ENCODE assay signal across 16 cellular contexts in the genomic region with DNA sequence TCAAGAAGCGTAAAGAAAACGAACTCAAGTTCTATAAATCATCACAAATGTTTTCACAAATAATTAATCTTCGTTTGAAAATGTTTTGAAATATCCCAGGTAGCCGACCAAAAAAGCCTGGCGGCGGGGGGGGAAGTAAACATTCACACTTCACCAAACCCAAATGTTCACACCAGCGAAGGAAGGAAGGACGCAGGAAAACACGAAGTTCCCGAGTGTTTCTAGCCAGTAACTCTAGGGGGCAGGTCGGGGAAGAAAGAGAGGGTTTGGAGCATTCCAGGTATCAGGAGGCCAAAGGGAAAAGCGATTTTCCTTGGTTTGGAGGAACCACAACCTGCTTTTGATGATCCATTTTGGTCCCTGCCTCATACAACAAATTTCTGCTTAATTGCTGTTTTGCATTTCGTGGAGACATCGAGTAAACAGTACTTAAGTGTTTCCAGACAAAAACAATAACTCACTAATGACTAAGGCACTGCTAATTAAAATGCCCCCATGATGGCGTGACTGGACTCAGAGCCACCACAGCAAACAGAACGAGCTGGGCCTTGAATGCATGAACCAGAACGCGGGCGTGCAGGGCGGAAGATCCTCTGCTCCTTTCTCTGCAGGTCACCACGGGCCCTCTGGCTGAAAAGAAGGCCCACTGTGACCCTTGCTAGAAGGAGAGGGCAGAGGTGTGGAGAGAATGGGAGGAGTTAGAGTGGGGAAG. TPM values are rescaled to one million over a fixed set of nuclear protein-coding genes. Genes with fewer than 3 reads are reported as not detected.
DNase-seq lines count a peak whose midpoint lies in the region; ATAC-seq, FAIRE-seq and TF ChIP-seq lines count a peak whose summit lies in the region.
"Had no signal": no experiment of that assay in that cellular context is flagged by ENCODE, and none has a peak within 500 bp of the region (broad histone marks: within the 10 kb centered on the region; RNA-seq: fewer than 3 reads in every experiment).

No MANE protein-coding gene starts in this region.

- DNase-seq in GM04503 (ENCODE audit: low read depth) (peak; percentile 75), PC-3 (no peak), fibroblast of mammary gland (ENCODE audit: low read depth) (no peak), sigmoid colon (peak; percentile 54), GOT3 (lab: John Stamatoyannopoulos, UW) (no peak), H54 (ENCODE audit: insufficient read length, low spot score) (no peak), caudate nucleus (lab: John Stamatoyannopoulos, UW) (no peak)
- DNase-seq: activated CD4-positive, CD25-positive, alpha-beta regulatory T cell treated with anti-CD3 and anti-CD28 coated beads, Interleukin-2, amount 50 U/mL, for 72 hours; activated T-cell treated with anti-CD3 and anti-CD28 coated beads, Interleukin-2, amount 50 U/mL, for 48 hours; H9; NCI-H146; NCI-H774; testis had no signal

- no peaks in the 10 kb centered on the region for H3F3A ChIP-seq in PC-3 (ENCODE audit: low read length, unreplicated experiment)

- H3K4me2 ChIP-seq in PC-3 (ENCODE audit: low read length), result no peak overlapping the region

- H3K9me3 ChIP-seq in PC-3 (ENCODE audit: low read length), result no peaks in the 10 kb centered on the region
- no peaks in the 10 kb centered on the region for H3K9me3 ChIP-seq in sigmoid colon
- H3K9me3 ChIP-seq: ascending aorta, testis had no signal

- intact Hi-C loops in PC-3 (cut with micrococcal nuclease), result no loop called here
- intact Hi-C loops in sigmoid colon (cut with DNase I), result no loop called here

- TF ChIP-seq EP300 in sigmoid colon (IDR thresholded peaks at IDR 0.05), result no peak

- H3K9me2 ChIP-seq in PC-3 (replicated peaks; ENCODE audit: low read length), result no peaks in the 10 kb centered on the region

- no peak overlapping the region for H3K4me3 ChIP-seq in PC-3 (ENCODE audit: low read length)
- no peak overlapping the region for H3K4me3 ChIP-seq in fibroblast of mammary gland (ENCODE audit: control insufficient read depth, low read depth, low read length)
- H3K4me3 ChIP-seq in sigmoid colon, result no peak overlapping the region
- H3K4me3 ChIP-seq: ascending aorta, testis had no signal

- POLR2A ChIA-PET in PC-3 (lab: Charles Lee; ENCODE audit: unreplicated experiment), result no interaction called here

- peak; percentile 38; the same call in 1 of the 2 replicates for TF ChIP-seq CTCF in PC-3 (conservative IDR thresholded peaks at IDR 0.05; ENCODE audit: low read depth, low read length)
- peak; percentile 20 for TF ChIP-seq CTCF in fibroblast of mammary gland (conservative IDR thresholded peaks at IDR 0.05; ENCODE audit: control insufficient read depth, insufficient read depth, low read depth, low read length)
- TF ChIP-seq CTCF in sigmoid colon (IDR thresholded peaks at IDR 0.05), result no peak

- no peak overlapping the region for H2AFZ ChIP-seq in PC-3 (ENCODE audit: low read length)

- no peak overlapping the region for H3K27ac ChIP-seq in PC-3 (ENCODE audit: low read length)
- no peak overlapping the region for H3K27ac ChIP-seq in sigmoid colon
- H3K27ac ChIP-seq in caudate nucleus (ENCODE audit: low read depth, low read length), result no peak overlapping the region
- H3K27ac ChIP-seq: testis had no signal

- H3K36me3 ChIP-seq in PC-3 (ENCODE audit: low read depth, low read length) (no peaks in the 10 kb centered on the region), sigmoid colon (no peaks in the 10 kb centered on the region)
- H3K36me3 ChIP-seq: ascending aorta had no signal

- no peak overlapping the region for H3K9ac ChIP-seq in PC-3 (ENCODE audit: low read length)

- peaks cover 94% of the 10 kb centered on the region for H3K79me2 ChIP-seq in PC-3 (ENCODE audit: low read length)

- WGBS in sigmoid colon, 2 donors, result 82 to 84% methylated on average over 21 of the region's 21 CpGs

- no peaks in the 10 kb centered on the region for H3K27me3 ChIP-seq in PC-3 (ENCODE audit: low read length)
- no peaks in the 10 kb centered on the region for H3K27me3 ChIP-seq in sigmoid colon
- H3K27me3 ChIP-seq: ascending aorta, testis had no signal

- H3K4me1 ChIP-seq in PC-3 (ENCODE audit: insufficient read depth, low read length) (no peaks in the 10 kb centered on the region), sigmoid colon (peaks cover 0 to 91% (median 64%) of the 10 kb centered on the region in 4 donors)
- H3K4me1 ChIP-seq: testis had no signal

- no peak for ATAC-seq in PC-3
- no peak for ATAC-seq in HG03159 (IDR thresholded peaks at IDR 0.05; ENCODE audit: unreplicated experiment)
- ATAC-seq: sciatic nerve had no signal

- TF ChIP-seq POLR2A in sigmoid colon (IDR thresholded peaks at IDR 0.05), result no peak
- no peak for TF ChIP-seq POLR2A in H54 (IDR thresholded peaks at IDR 0.05; ENCODE audit: low read depth, low read length)

- no peaks in the 10 kb centered on the region for H4K20me1 ChIP-seq in PC-3 (ENCODE audit: low read length)

- no TSS peak for BruUV-seq in PC-3 (replicated peaks; lab: Mats Ljungman, UMichigan)

- CTCF ChIA-PET in PC-3 (lab: Charles Lee), result no interaction called here

- FAIRE-seq in H54 (lab: Jason Lieb, UNC), result no peak

RNA-seq across cellular contexts. Expression of gene ZFHX3, which starts 16.6 kb away (rescaled TPM):
- total RNA-seq in PC-3 (2014; rRNA removed) (3.5 and 4.5 TPM in 2 replicates), sigmoid colon (10 to 100 TPM; 17.8 to 38.8 (median 19.1) TPM)
- polyA plus RNA-seq in sigmoid colon, result 1 to 10 TPM in 2 of 3 donors, under 1 TPM in 1; 0.69 to 4.3 (median 1.2) TPM

Comparison
In these comparisons a context has a peak if more than half of its experiments do, and no peak if none do; other contexts are left out.
1. DNase-seq: peak in GM04503 (single experiment) and sigmoid colon (single experiment); none in PC-3 (single experiment), fibroblast of mammary gland (single experiment), GOT3 (single experiment), H54 (single experiment) and caudate nucleus (0 of 61).
2. CTCF ChIP-seq: peak in PC-3 (single experiment) and fibroblast of mammary gland (single experiment); none in sigmoid colon (0 of 4).